Comparison of ENCODE assay signal across 8 cellular contexts in genomic region chr1:226185153-226186036, GRCh38. TPM values are rescaled to one million over a fixed set of nuclear protein-coding genes. Genes with fewer than 3 reads are reported as not detected.
A peak's percentile ranks its signal among the peaks of the same experiment; 100 is the strongest.
DNase-seq lines count a peak whose midpoint lies in the region; ATAC-seq and TF ChIP-seq lines count a peak whose summit lies in the region.

No MANE protein-coding gene starts in this region.

- H3K4me1 Mint-ChIP-seq in CD14-positive monocyte (peaks cover 36% of the 10 kb centered on the region), mesothelial cell of epicardium (peaks cover 38% of the 10 kb centered on the region)

- peaks cover 0 to 2% (median 0%) of the 10 kb centered on the region in 7 donors for H3K9me3 Mint-ChIP-seq in CD14-positive monocyte
- H3K9me3 Mint-ChIP-seq in mesothelial cell of epicardium: no peaks in the 10 kb centered on the region

- H3K4me1 ChIP-seq in breast epithelium: peaks cover 0 to 6% of the 10 kb centered on the region in 2 donors

- peaks cover 5 to 17% of the 10 kb centered on the region in 2 donors for H3K36me3 Mint-ChIP-seq in CD14-positive monocyte
- H3K36me3 Mint-ChIP-seq in mesothelial cell of epicardium: peaks cover 6% of the 10 kb centered on the region

- no peak for TF ChIP-seq POLR2A in breast epithelium (IDR thresholded peaks at IDR 0.05)

- peak overlapping the region; percentile 84 to 92 (median 89) for H3K4me3 ChIP-seq in breast epithelium

- DNase-seq in CD14-positive monocyte (ENCODE audit: low spot score) (no peak), breast epithelium (ENCODE audit: low spot score in 2 of 2) (no peak), mesothelial cell of epicardium (ENCODE audit: low spot score in 2 of 2, unreplicated experiment in 2 of 2) (no peak), NCI-H1436 (lab: John Stamatoyannopoulos, UW) (no peak)

- peak overlapping the region; percentile 87 to 94 (median 92) for H3K27ac Mint-ChIP-seq in CD14-positive monocyte
- peak overlapping the region; percentile 98 for H3K27ac Mint-ChIP-seq in mesothelial cell of epicardium

- peak overlapping the region; percentile 76 for H3K27ac ChIP-seq in KOPT-K1 (ENCODE audit: low read depth, low read length, poor library complexity, severe bottlenecking)
- H3K27ac ChIP-seq in breast epithelium: peak overlapping the region; percentile 97 to 98

- intact Hi-C loops in CD14-positive monocyte (cut with micrococcal nuclease) (loop anchor here in 1 of 2 donors (10.0 kb wide), 1 partner anchor 121 kb away; the partner anchor contains the start of gene H3-3A), breast epithelium (cut with DNase I; ENCODE audit: low total_unique reads) (loop anchor here (10.0 kb wide), 1 partner anchor 71 kb away; no protein-coding TSS in a partner anchor)

- ATAC-seq in GM21786 (IDR thresholded peaks at IDR 0.05; ENCODE audit: unreplicated experiment) (no peak), HG03565 (IDR thresholded peaks at IDR 0.05; ENCODE audit: unreplicated experiment) (no peak), HG03159 (IDR thresholded peaks at IDR 0.05; ENCODE audit: unreplicated experiment) (no peak)

- H3K27me3 Mint-ChIP-seq in CD14-positive monocyte (ENCODE audit: low read depth in 3 of 3): no peaks in the 10 kb centered on the region
- no peaks in the 10 kb centered on the region for H3K27me3 Mint-ChIP-seq in mesothelial cell of epicardium (ENCODE audit: low read depth)

- no peaks in the 10 kb centered on the region for H3K27me3 ChIP-seq in breast epithelium

- H3K4me3 Mint-ChIP-seq in CD14-positive monocyte: peak overlapping the region; percentile 81 to 90
- H3K4me3 Mint-ChIP-seq in mesothelial cell of epicardium: peak overlapping the region; percentile 92

- TF ChIP-seq CTCF in CD14-positive monocyte (IDR thresholded peaks at IDR 0.05): no peak
- no peak for TF ChIP-seq CTCF in breast epithelium (IDR thresholded peaks at IDR 0.05)
- TF ChIP-seq CTCF in mesothelial cell of epicardium (IDR thresholded peaks at IDR 0.05; ENCODE audit: unreplicated experiment): no peak

- H3K9me3 ChIP-seq in KOPT-K1 (ENCODE audit: insufficient read depth, low read length, poor library complexity, severe bottlenecking) (no peaks in the 10 kb centered on the region), breast epithelium (no peaks in the 10 kb centered on the region)

- peaks cover 31% of the 10 kb centered on the region for H3K36me3 ChIP-seq in KOPT-K1 (ENCODE audit: insufficient read depth, low read length)
- H3K36me3 ChIP-seq in breast epithelium: no peaks in the 10 kb centered on the region

RNA-seq across cellular contexts. Expression of gene ACBD3, which starts 1.1 kb away (rescaled TPM):
- 10 to 100 TPM; 11.4 to 16.3 TPM for polyA plus RNA-seq in CD14-positive monocyte
- total RNA-seq in breast epithelium (10 to 100 TPM; 52.4 to 63.9 (median 54.4) TPM), mesothelial cell of epicardium (44.7 to 45.8 TPM (median 45.7 TPM) in 3 replicates)

RNA-seq across cellular contexts. Expression of gene MIXL1, which starts 38.1 kb away (rescaled TPM):
- polyA plus RNA-seq in CD14-positive monocyte: not detected
- total RNA-seq in breast epithelium (not detected), mesothelial cell of epicardium (3.2 to 4.3 TPM (median 3.4 TPM) in 3 replicates)
